ENCODE assay signal across 1 cellular context in genomic region chr6:154367839-154368695, GRCh38.
TF ChIP-seq lines count a peak whose summit lies in the region.

No MANE protein-coding gene starts in this region.

TF ChIP-seq in K562, 482 proteins besides CTCF, POLR2A, EP300 and RAD21:
- no peak for TF ChIP-seq ZNF217 (CRISPR knock-in tag; IDR thresholded peaks at IDR 0.05)
- TF ChIP-seq CEBPB (tag; IDR thresholded peaks at IDR 0.05): 0 out of 2 replicates have a peak, but pooled peaks have one; percentile 32
- TF ChIP-seq SMARCC2 (IDR thresholded peaks at IDR 0.05; ENCODE audit: low read depth): no peak
TF ChIP-seq in K562: peak in this region for 1.
